ENCODE assay signal across 15 cellular contexts in the genomic region with DNA sequence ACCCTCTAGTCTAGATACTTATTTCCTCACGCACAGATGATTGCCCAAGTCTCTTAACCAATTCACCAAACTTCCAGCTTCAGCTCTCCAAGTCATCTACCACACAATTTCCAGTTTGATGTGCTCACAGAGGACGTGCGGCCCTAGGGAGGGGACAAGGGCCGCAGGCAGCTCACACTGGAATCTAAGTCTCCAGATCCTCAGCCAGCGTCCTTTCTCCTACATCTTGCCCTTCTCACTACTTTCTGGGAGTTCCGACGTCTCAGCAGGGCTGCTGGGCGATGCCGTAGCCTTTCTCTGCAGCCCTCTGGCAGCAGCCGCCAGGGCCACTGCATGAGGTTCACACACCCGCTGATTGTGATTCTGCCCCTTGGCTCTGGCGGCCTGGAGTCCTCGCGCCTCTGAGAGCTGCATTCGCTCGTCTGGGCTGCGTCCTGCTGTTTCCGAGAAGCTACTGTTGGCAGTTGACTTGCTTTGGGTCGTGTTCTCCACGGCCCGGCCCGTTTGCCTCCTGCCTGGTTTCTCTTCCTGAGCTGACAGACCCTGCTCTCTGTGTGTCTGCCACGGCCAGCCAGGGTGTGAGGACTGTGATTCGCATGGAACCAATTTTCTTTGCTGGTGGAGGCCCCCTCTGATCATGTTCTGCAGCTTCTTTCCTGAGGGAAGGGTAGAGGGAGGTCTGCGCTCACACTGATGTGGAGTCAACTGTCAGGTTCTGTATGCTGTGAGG. TPM values are rescaled to one million over a fixed set of nuclear protein-coding genes. Genes with fewer than 3 reads are reported as not detected.
DNase-seq lines count a peak whose midpoint lies in the region; ATAC-seq and TF ChIP-seq lines count a peak whose summit lies in the region.
"Had no signal": no experiment of that assay in that cellular context is flagged by ENCODE, and none has a peak within 500 bp of the region (broad histone marks: within the 10 kb centered on the region; RNA-seq: fewer than 3 reads in every experiment).

No MANE protein-coding gene starts in this region.

- no peak for TF ChIP-seq CTCF in CD14-positive monocyte (IDR thresholded peaks at IDR 0.05)
- TF ChIP-seq CTCF in HEK293 (tag by site-specific recombination; IDR thresholded peaks at IDR 0.05): no peak

- peak overlapping the region; percentile 5 to 63 for H3K4me3 Mint-ChIP-seq in CD14-positive monocyte
- H3K4me3 Mint-ChIP-seq in naive thymus-derived CD4-positive, alpha-beta T cell: peak overlapping the region in 1 of 10 donors; percentile 30

- DNase-seq in CD14-positive monocyte (ENCODE audit: low spot score) (no peak), brain pericyte (ENCODE audit: low read depth, low spot score) (peak; percentile 68), ACHN (no peak)
- no peak for DNase-seq in naive thymus-derived CD4-positive, alpha-beta T cell
- DNase-seq: gastrocnemius medialis; NCI-H1092 treated with DMSO at 0.1 percent for 48 hours; NCI-H774; stimulated activated CD4-positive, alpha-beta T cell treated with anti-CD3 and anti-CD28 coated beads, Interleukin-1b, Interleukin-23, amount 100 ng/mL, for 48 hours; stimulated activated naive CD4-positive, alpha-beta T cell had no signal

- no peaks in the 10 kb centered on the region for H3K9me3 ChIP-seq in HEK293 (ENCODE audit: control insufficient read depth, insufficient read depth, low read depth, low read length)
- no peaks in the 10 kb centered on the region for H3K9me3 ChIP-seq in naive thymus-derived CD4-positive, alpha-beta T cell (ENCODE audit: control insufficient read depth in 2 of 3, low read length in 3 of 3)
- H3K9me3 ChIP-seq: gastrocnemius medialis had no signal

- ATAC-seq in naive thymus-derived CD4-positive, alpha-beta T cell: no peak
- no peak for ATAC-seq in GM18517 (IDR thresholded peaks at IDR 0.05; ENCODE audit: unreplicated experiment)
- no peak for ATAC-seq in esophagus mucosa
- no peak for ATAC-seq in GM18873 (IDR thresholded peaks at IDR 0.05; ENCODE audit: low FRiP score, unreplicated experiment)
- ATAC-seq: gastrocnemius medialis, SK-N-SH treated with all-trans-retinoic acid at 6 μM for 48 hours had no signal

- in situ Hi-C loops in ACHN (cut with HindIII; ENCODE audit: low pct_ligation_motif_present, low pct_unique_long_range_greater_than_20kb, low sequenced_read_pairs): no loop called here

- H3K27ac ChIP-seq in HEK293 (ENCODE audit: extremely low read depth, low read depth, low read length): no peak overlapping the region
- no peak overlapping the region for H3K27ac ChIP-seq in naive thymus-derived CD4-positive, alpha-beta T cell (ENCODE audit: low read depth, low read length)
- H3K27ac ChIP-seq: gastrocnemius medialis, parathyroid adenoma had no signal

- peaks cover 0 to 2% (median 0%) of the 10 kb centered on the region in 7 donors for H3K9me3 Mint-ChIP-seq in CD14-positive monocyte
- H3K9me3 Mint-ChIP-seq in naive thymus-derived CD4-positive, alpha-beta T cell: no peaks in the 10 kb centered on the region

- H3K4me3 ChIP-seq in HEK293 (ENCODE audit: low read depth, low read length): no peak overlapping the region
- no peak overlapping the region for H3K4me3 ChIP-seq in naive thymus-derived CD4-positive, alpha-beta T cell (ENCODE audit: low read length)
- H3K4me3 ChIP-seq: gastrocnemius medialis had no signal

- peaks cover 49% of the 10 kb centered on the region for H3K4me1 Mint-ChIP-seq in CD14-positive monocyte
- peaks cover 21 to 47% (median 40%) of the 10 kb centered on the region in 7 donors for H3K4me1 Mint-ChIP-seq in naive thymus-derived CD4-positive, alpha-beta T cell

- peaks cover under 1 to 3% (median 2%) of the 10 kb centered on the region in 3 donors for H3K27me3 Mint-ChIP-seq in CD14-positive monocyte (ENCODE audit: low read depth in 3 of 3)
- no peaks in the 10 kb centered on the region for H3K27me3 Mint-ChIP-seq in naive thymus-derived CD4-positive, alpha-beta T cell

- no peaks in the 10 kb centered on the region for H3K36me3 Mint-ChIP-seq in CD14-positive monocyte
- H3K36me3 Mint-ChIP-seq in naive thymus-derived CD4-positive, alpha-beta T cell: peaks cover 0 to 4% (median 0%) of the 10 kb centered on the region in 5 donors

- H3K27ac Mint-ChIP-seq in CD14-positive monocyte: peak overlapping the region; percentile 43 to 90 (median 67)
- H3K27ac Mint-ChIP-seq in naive thymus-derived CD4-positive, alpha-beta T cell: peak overlapping the region in 7 of 9 donors; percentile 19 to 92 (median 69)

- intact Hi-C loops in CD14-positive monocyte (cut with micrococcal nuclease): no loop called here
- intact Hi-C loops in naive thymus-derived CD4-positive, alpha-beta T cell (cut with micrococcal nuclease): loop anchor here in 1 of 2 donors (2.0 kb wide), 1 partner anchor 19 kb away; no protein-coding TSS in a partner anchor

- POLR2A ChIA-PET in HEK293 (lab: Yijun Ruan, JAX): interaction anchor here (1.1 kb wide), 1 partner anchor 14 kb away, joined by 3 read pairs; a partner anchor contains a TSS
- POLR2A ChIA-PET in naive thymus-derived CD4-positive, alpha-beta T cell (lab: Charles Lee): interaction anchor here (1.2 to 2.0 kb wide), 3 partner anchors 11 to 14 kb away, joined by 3 to 5 read pairs (median 4); a partner anchor contains a TSS

- H3K4me1 ChIP-seq in HEK293 (ENCODE audit: control insufficient read depth, insufficient read depth, low read length): 0 out of 2 replicates have a peak, but pooled peaks cover 5% of the 10 kb centered on the region
- peaks cover 8 to 16% of the 10 kb centered on the region in 2 donors for H3K4me1 ChIP-seq in naive thymus-derived CD4-positive, alpha-beta T cell (ENCODE audit: control insufficient read depth in 2 of 2, insufficient read depth in 2 of 2, low read length in 2 of 2)
- H3K4me1 ChIP-seq: parathyroid adenoma had no signal

- no peaks in the 10 kb centered on the region for H3K36me3 ChIP-seq in HEK293 (ENCODE audit: control insufficient read depth in 2 of 2, insufficient read depth in 1 of 2, low read length in 2 of 2)
- no peaks in the 10 kb centered on the region for H3K36me3 ChIP-seq in naive thymus-derived CD4-positive, alpha-beta T cell (ENCODE audit: control insufficient read depth in 2 of 3, insufficient read depth in 3 of 3, low read length in 3 of 3)
- H3K36me3 ChIP-seq: gastrocnemius medialis had no signal

- H3K27me3 ChIP-seq in naive thymus-derived CD4-positive, alpha-beta T cell (ENCODE audit: control insufficient read depth in 2 of 2, insufficient read depth in 2 of 2, low read length in 2 of 2): no peaks in the 10 kb centered on the region
- H3K27me3 ChIP-seq: gastrocnemius medialis had no signal

- CTCF ChIA-PET in HEK293 (lab: Yijun Ruan, JAX): interaction anchor here (0.5 kb wide), 1 partner anchor 37 kb away, joined by 4 read pairs; no protein-coding TSS in a partner anchor
- CTCF ChIA-PET in naive thymus-derived CD4-positive, alpha-beta T cell (lab: Charles Lee): no interaction called here

TF ChIP-seq in HEK293, 187 proteins besides CTCF, POLR2A, EP300 and RAD21:
- no peak for TF ChIP-seq GFI1B (tag by site-specific recombination; IDR thresholded peaks at IDR 0.05)
- no peak for TF ChIP-seq ZNF529 (tag by site-specific recombination; IDR thresholded peaks at IDR 0.05; ENCODE audit: insufficient replicate concordance)
- no peak for TF ChIP-seq SP7 (tag by site-specific recombination; IDR thresholded peaks at IDR 0.05)
- TF ChIP-seq, protein P1, sequence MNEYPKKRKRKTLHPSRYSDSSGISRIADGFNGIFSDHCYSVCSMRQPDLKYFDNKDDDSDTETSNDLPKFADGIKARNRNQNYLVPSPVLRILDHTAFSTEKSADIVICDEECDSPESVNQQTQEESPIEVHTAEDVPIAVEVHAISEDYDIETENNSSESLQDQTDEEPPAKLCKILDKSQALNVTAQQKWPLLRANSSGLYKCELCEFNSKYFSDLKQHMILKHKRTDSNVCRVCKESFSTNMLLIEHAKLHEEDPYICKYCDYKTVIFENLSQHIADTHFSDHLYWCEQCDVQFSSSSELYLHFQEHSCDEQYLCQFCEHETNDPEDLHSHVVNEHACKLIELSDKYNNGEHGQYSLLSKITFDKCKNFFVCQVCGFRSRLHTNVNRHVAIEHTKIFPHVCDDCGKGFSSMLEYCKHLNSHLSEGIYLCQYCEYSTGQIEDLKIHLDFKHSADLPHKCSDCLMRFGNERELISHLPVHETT (tag by site-specific recombination; IDR thresholded peaks at IDR 0.05): no peak
- no peak for TF ChIP-seq REPIN1 (tag by site-specific recombination; IDR thresholded peaks at IDR 0.05; ENCODE audit: low read depth)
- no peak for TF ChIP-seq ZNF501 (tag by site-specific recombination; IDR thresholded peaks at IDR 0.05)
- TF ChIP-seq ZIC2 (tag by site-specific recombination; IDR thresholded peaks at IDR 0.05): peak; percentile 31
- TF ChIP-seq ZBTB8A (tag by site-specific recombination; IDR thresholded peaks at IDR 0.05): 0 out of 2 replicates have a peak, but pooled peaks have one; percentile 26
- TF ChIP-seq, protein P2, sequence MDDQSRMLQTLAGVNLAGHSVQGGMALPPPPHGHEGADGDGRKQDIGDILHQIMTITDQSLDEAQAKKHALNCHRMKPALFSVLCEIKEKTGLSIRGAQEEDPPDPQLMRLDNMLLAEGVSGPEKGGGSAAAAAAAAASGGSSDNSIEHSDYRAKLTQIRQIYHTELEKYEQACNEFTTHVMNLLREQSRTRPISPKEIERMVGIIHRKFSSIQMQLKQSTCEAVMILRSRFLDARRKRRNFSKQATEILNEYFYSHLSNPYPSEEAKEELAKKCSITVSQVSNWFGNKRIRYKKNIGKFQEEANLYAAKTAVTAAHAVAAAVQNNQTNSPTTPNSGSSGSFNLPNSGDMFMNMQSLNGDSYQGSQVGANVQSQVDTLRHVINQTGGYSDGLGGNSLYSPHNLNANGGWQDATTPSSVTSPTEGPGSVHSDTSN (CRISPR knock-in tag; IDR thresholded peaks at IDR 0.05): no peak
- no peak for TF ChIP-seq ZNF221 (tag by site-specific recombination; IDR thresholded peaks at IDR 0.05; ENCODE audit: borderline replicate concordance)
- TF ChIP-seq ZNF785 (tag by site-specific recombination; IDR thresholded peaks at IDR 0.05): no peak
- no peak for TF ChIP-seq ZSCAN30 (tag by site-specific recombination; IDR thresholded peaks at IDR 0.05)
- no peak for TF ChIP-seq ZNF549 (tag by site-specific recombination; IDR thresholded peaks at IDR 0.05)

RNA-seq across cellular contexts. Expression of a gene that starts 14.1 kb away (rescaled TPM):
- 10 to 100 TPM; 11.2 to 26.0 TPM for polyA plus RNA-seq in CD14-positive monocyte
- total RNA-seq in naive thymus-derived CD4-positive, alpha-beta T cell: 100 to 1,000 TPM in 2 of 5 experiments, 10 to 100 TPM in 3; 45.8 to 111 (median 97.7) TPM
- 10 to 100 TPM; 45.7 to 59.9 TPM for polyA plus RNA-seq in naive thymus-derived CD4-positive, alpha-beta T cell
- 14.7 TPM for total RNA-seq in esophagus mucosa
